In genomic region chr12:131831021-131831571, GRCh38 we compare ENCODE assay signal across 8 cellular contexts. TPM values are rescaled to one million over a fixed set of nuclear protein-coding genes. Genes with fewer than 3 reads are reported as not detected.
DNase-seq lines count a peak whose midpoint lies in the region; ATAC-seq and TF ChIP-seq lines count a peak whose summit lies in the region.

No MANE protein-coding gene starts in this region.

- TF ChIP-seq CTCF in GM20000 (IDR thresholded peaks at IDR 0.05; ENCODE audit: extremely low read depth, missing control alignments) = no peak

- H3K9ac ChIP-seq in iPS-20b (ENCODE audit: low read depth, low read length) = peak overlapping the region; percentile 75; the same call in 1 of the 2 replicates

- peaks cover 5 to 22% (median 9%) of the 10 kb centered on the region in 3 donors for H3K4me1 Mint-ChIP-seq in CD8-positive, alpha-beta memory T cell
- H3K4me1 Mint-ChIP-seq in activated naive CD8-positive, alpha-beta T cell treated with anti-CD3 and anti-CD28 coated beads, Interleukin-2, amount 10 ng/mL, durations not matched to agents 7 days and 5 days = peaks cover 1% of the 10 kb centered on the region

- peak in 2 of 5 donors; percentile 26 to 51 for DNase-seq in CD8-positive, alpha-beta memory T cell
- DNase-seq in NCI-H128 (lab: John Stamatoyannopoulos, UW; ENCODE audit: unreplicated experiment) (peak; percentile 46), erythroblast (lab: John Stamatoyannopoulos, UW) (no peak), GM20000 (ENCODE audit: low spot score) (no peak)
- DNase-seq in activated naive CD8-positive, alpha-beta T cell treated with anti-CD3 and anti-CD28 coated beads, Interleukin-2, amount 10 ng/mL, durations not matched to agents 7 days and 5 days = no peak
- peak; percentile 34 to 44 for DNase-seq in stimulated activated CD4-positive, alpha-beta T cell treated with anti-CD3 and anti-CD28 coated beads, Interleukin-2, amount 100 ng/mL, for 24 hours

- H3K27ac Mint-ChIP-seq in CD8-positive, alpha-beta memory T cell = no peak overlapping the region
- no peak overlapping the region for H3K27ac Mint-ChIP-seq in activated naive CD8-positive, alpha-beta T cell treated with anti-CD3 and anti-CD28 coated beads, Interleukin-2, amount 10 ng/mL, durations not matched to agents 7 days and 5 days

- no peak for TF ChIP-seq POLR2A in erythroblast (IDR thresholded peaks at IDR 0.05; ENCODE audit: low read length)

- H3K36me3 ChIP-seq in CD8-positive, alpha-beta memory T cell (ENCODE audit: insufficient read depth, low read length) = no peaks in the 10 kb centered on the region
- H3K36me3 ChIP-seq in iPS-20b (ENCODE audit: insufficient read depth, low read depth, low read length) = no peaks in the 10 kb centered on the region; the same call in 1 of the 2 replicates

- H3K27ac ChIP-seq in CD8-positive, alpha-beta memory T cell (ENCODE audit: low read depth, low read length) = no peak overlapping the region
- no peak overlapping the region for H3K27ac ChIP-seq in iPS-20b (ENCODE audit: low read length)

- CTCF ChIA-PET in CD8-positive, alpha-beta memory T cell (lab: Charles Lee) = interaction anchor here (0.7 kb wide), 1 partner anchor 726 kb away, joined by 4 read pairs; no protein-coding TSS in a partner anchor

- no peaks in the 10 kb centered on the region for H3K9me3 Mint-ChIP-seq in CD8-positive, alpha-beta memory T cell
- H3K9me3 Mint-ChIP-seq in activated naive CD8-positive, alpha-beta T cell treated with anti-CD3 and anti-CD28 coated beads, Interleukin-2, amount 10 ng/mL, durations not matched to agents 7 days and 5 days = no peaks in the 10 kb centered on the region

- no peaks in the 10 kb centered on the region for H3K4me1 ChIP-seq in CD8-positive, alpha-beta memory T cell (ENCODE audit: insufficient read depth, low read length)
- H3K4me1 ChIP-seq in iPS-20b (ENCODE audit: insufficient read depth, low read length) = no peaks in the 10 kb centered on the region; the same call in 1 of the 2 replicates

- H3K9me3 ChIP-seq in CD8-positive, alpha-beta memory T cell (ENCODE audit: low read length) = no peaks in the 10 kb centered on the region
- H3K9me3 ChIP-seq in iPS-20b (ENCODE audit: insufficient read depth, low read depth, low read length) = no peaks in the 10 kb centered on the region

- H3K27me3 Mint-ChIP-seq in CD8-positive, alpha-beta memory T cell = peaks cover 27 to 33% of the 10 kb centered on the region in 2 donors
- peaks cover 41% of the 10 kb centered on the region for H3K27me3 Mint-ChIP-seq in activated naive CD8-positive, alpha-beta T cell treated with anti-CD3 and anti-CD28 coated beads, Interleukin-2, amount 10 ng/mL, durations not matched to agents 7 days and 5 days

- H3K4me3 Mint-ChIP-seq in CD8-positive, alpha-beta memory T cell = peak overlapping the region; percentile 42 to 82 (median 68)
- H3K4me3 Mint-ChIP-seq in activated naive CD8-positive, alpha-beta T cell treated with anti-CD3 and anti-CD28 coated beads, Interleukin-2, amount 10 ng/mL, durations not matched to agents 7 days and 5 days = peak overlapping the region; percentile 61

- no peaks in the 10 kb centered on the region for H3K36me3 Mint-ChIP-seq in CD8-positive, alpha-beta memory T cell
- H3K36me3 Mint-ChIP-seq in activated naive CD8-positive, alpha-beta T cell treated with anti-CD3 and anti-CD28 coated beads, Interleukin-2, amount 10 ng/mL, durations not matched to agents 7 days and 5 days = no peaks in the 10 kb centered on the region

- POLR2A ChIA-PET in CD8-positive, alpha-beta memory T cell (lab: Charles Lee) = no interaction called here
- POLR2A ChIA-PET in activated naive CD8-positive, alpha-beta T cell treated with anti-CD3 and anti-CD28 coated beads, Interleukin-2, amount 10 ng/mL, durations not matched to agents 7 days and 5 days (lab: Charles Lee) = no interaction called here

- ATAC-seq in activated naive CD8-positive, alpha-beta T cell treated with anti-CD3 and anti-CD28 coated beads, Interleukin-2, amount 10 ng/mL, durations not matched to agents 7 days and 5 days (ENCODE audit: low read depth) = peak; percentile 20
- no peak for ATAC-seq in GM18519 (IDR thresholded peaks at IDR 0.05; ENCODE audit: low FRiP score, unreplicated experiment)

- H3K4me3 ChIP-seq in CD8-positive, alpha-beta memory T cell (ENCODE audit: low read length) = peak overlapping the region; percentile 20
- peak overlapping the region; percentile 75 for H3K4me3 ChIP-seq in iPS-20b (ENCODE audit: low read length)

- H3K27me3 ChIP-seq in CD8-positive, alpha-beta memory T cell (ENCODE audit: insufficient read depth, low read length, poor library complexity, severe bottlenecking) = peaks cover 16% of the 10 kb centered on the region
- peaks cover 33% of the 10 kb centered on the region for H3K27me3 ChIP-seq in iPS-20b (ENCODE audit: insufficient read depth, low read length)

RNA-seq across cellular contexts. Expression of gene MMP17, which starts 2.9 kb away (rescaled TPM):
- total RNA-seq in CD8-positive, alpha-beta memory T cell = under 1 TPM in 1 of 2 experiments, not detected in 1; 0.29 TPM
- polyA plus RNA-seq in CD8-positive, alpha-beta memory T cell = not detected
- total RNA-seq in activated naive CD8-positive, alpha-beta T cell treated with anti-CD3 and anti-CD28 coated beads, Interleukin-2, amount 10 ng/mL, durations not matched to agents 7 days and 5 days = under 1 TPM; 0.36 to 0.54 TPM

Comparison
In these comparisons a context has a peak if more than half of its experiments do, and no peak if none do; other contexts are left out.
1. DNase-seq: peak in NCI-H128 (single experiment) and stimulated activated CD4-positive, alpha-beta T cell treated with anti-CD3 and anti-CD28 coated beads, Interleukin-2, amount 100 ng/mL, for 24 hours (2 of 2); none in activated naive CD8-positive, alpha-beta T cell treated with anti-CD3 and anti-CD28 coated beads, Interleukin-2, amount 10 ng/mL, durations not matched to agents 7 days and 5 days (single experiment), erythroblast (0 of 2) and GM20000 (single experiment).